In genomic region chr18:12491611-12492435, GRCh38 we compare ENCODE assay signal across 20 cellular contexts.
"Had no signal": no experiment of that assay in that cellular context is flagged by ENCODE, and none has a peak within 500 bp of the region (broad histone marks: within the 10 kb centered on the region; RNA-seq: fewer than 3 reads in every experiment).

No MANE protein-coding gene starts in this region.

- H3K4me3 ChIP-seq: lower lobe of right lung, testis had no signal

- H3K9me3 ChIP-seq: lower lobe of right lung, testis had no signal

- H3K27ac ChIP-seq: epithelial cell of prostate, lower lobe of right lung, testis had no signal

- H3K27me3 ChIP-seq: testis had no signal

- DNase-seq: activated CD4-positive, alpha-beta T cell treated with anti-CD3 and anti-CD28 coated beads for 36 hours; activated CD4-positive, alpha-beta T cell treated with anti-CD3 and anti-CD28 coated beads, Interleukin-2, amount 50 U/mL, for 4 hours; activated CD8-positive, alpha-beta memory T cell treated with anti-CD3 and anti-CD28 coated beads for 24 hours; activated CD8-positive, alpha-beta memory T cell treated with anti-CD3 and anti-CD28 coated beads, Interleukin-2, amount 50 U/mL, for 4 hours; activated T-cell treated with anti-CD3 and anti-CD28 coated beads, Interleukin-2, amount 50 U/mL, for 24 hours; left colon; lower lobe of right lung; naive B cell; posterior cingulate gyrus; retina; stimulated activated CD4-positive, alpha-beta T cell treated with anti-CD3 and anti-CD28 coated beads, Interleukin-2, amount 100 ng/mL, for 48 hours; stimulated activated CD8-positive, alpha-beta memory T cell treated with anti-CD3 and anti-CD28 coated beads, Interleukin-4, amount 100 ng/mL, for 48 hours; stimulated activated naive CD4-positive, alpha-beta T cell; T-helper 1 cell; testis had no signal

- FAIRE-seq: astrocyte, keratinocyte had no signal

- ATAC-seq: activated CD4-positive, alpha-beta T cell treated with anti-CD3 and anti-CD28 coated beads for 36 hours; activated naive CD4-positive, alpha-beta T cell treated with anti-CD3 and anti-CD28 coated beads, Interleukin-2, amount 50 U/mL, for 72 hours; activated T-helper 17 cell treated with anti-CD3 and anti-CD28 coated beads, Interleukin-2, amount 50 U/mL, for 72 hours; left colon; lower lobe of right lung had no signal

- H3K4me1 ChIP-seq: testis had no signal
